27 cellular contexts compared by ENCODE assay signal in genomic region chr6:17341117-17341805, GRCh38. TPM values are rescaled to one million over a fixed set of nuclear protein-coding genes. Genes with fewer than 3 reads are reported as not detected.
"Had no signal": no experiment of that assay in that cellular context is flagged by ENCODE, and none has a peak within 500 bp of the region (broad histone marks: within the 10 kb centered on the region; RNA-seq: fewer than 3 reads in every experiment).

No MANE protein-coding gene starts in this region.

- FAIRE-seq: islet of Langerhans had no signal

- ATAC-seq: mucosa of descending colon; naive thymus-derived CD4-positive, alpha-beta T cell; natural killer cell treated with Interleukin-12 subunit alpha and Interleukin-12 subunit beta and Interleukin-15 and Interleukin-18, amount 100 ng/mL, for 72 hours; sciatic nerve; stimulated activated naive B cell treated with anti-CD40 and anti-IgM and Interleukin-4, amounts not matched to agents 10 μg/mL and 1 μg/mL and 100 μg/mL, for 72 hours; stimulated activated naive CD8-positive, alpha-beta T cell treated with anti-CD3 and anti-CD28 coated beads, Interleukin-15, Interleukin-2, amounts not matched to agents 100 U/mL and 50 U/mL, for 24 hours had no signal

- H3K27me3 ChIP-seq: ovary, right atrium auricular region, stomach, testis, thyroid gland, transverse colon, upper lobe of left lung, uterus had no signal

- H3K4me1 ChIP-seq: left ventricle myocardium inferior, right atrium auricular region, stomach, testis, thyroid gland, upper lobe of left lung, uterus had no signal

- H3K36me3 Mint-ChIP-seq: immature natural killer cell; memory B cell; stimulated activated naive B cell treated with anti-CD40 and anti-IgM and Interleukin-4, amounts not matched to agents 10 μg/mL and 1 μg/mL and 100 μg/mL, for 72 hours had no signal

- H3K27ac ChIP-seq: left ventricle myocardium inferior, ovary, right atrium auricular region, skin epidermis, stomach, testis, thyroid gland, transverse colon, upper lobe of left lung, uterus had no signal

- DNase-seq: hypothalamus; immature natural killer cell; left ventricle myocardium inferior; midbrain; mucosa of descending colon; naive thymus-derived CD4-positive, alpha-beta T cell; ovary; stimulated activated CD4-positive, alpha-beta T cell treated with anti-CD3 and anti-CD28 coated beads, Interleukin-12 subunit alpha, Interleukin-12 subunit beta, amount 100 ng/mL, for 4 hours; stimulated activated CD4-positive, alpha-beta T cell treated with anti-CD3 and anti-CD28 coated beads, Interleukin-15, amount 100 ng/mL, for 24 hours; stimulated activated CD4-positive, alpha-beta T cell treated with anti-CD3 and anti-CD28 coated beads, Interleukin-2, amount 100 ng/mL, for 24 hours; stimulated activated CD4-positive, alpha-beta T cell treated with anti-CD3 and anti-CD28 coated beads, Interleukin-4, amount 100 ng/mL, for 1 hour; stimulated activated naive B cell treated with anti-CD40 and anti-IgM and Interleukin-4, amounts not matched to agents 10 μg/mL and 1 μg/mL and 100 μg/mL, for 72 hours; stimulated activated naive CD8-positive, alpha-beta T cell treated with anti-CD3 and anti-CD28 coated beads, Interleukin-15, Interleukin-2, amounts not matched to agents 100 U/mL and 50 U/mL, for 24 hours; stomach; testis; thyroid gland; transverse colon; upper lobe of left lung; uterus had no signal

- H3K9me3 ChIP-seq: left ventricle myocardium inferior, mucosa of descending colon, ovary, right atrium auricular region, stomach, testis, thyroid gland, transverse colon, upper lobe of left lung, uterus had no signal

- H3K4me3 Mint-ChIP-seq: immature natural killer cell; memory B cell; naive thymus-derived CD4-positive, alpha-beta T cell; natural killer cell treated with Interleukin-12 subunit alpha and Interleukin-12 subunit beta and Interleukin-15 and Interleukin-18, amount 100 ng/mL, for 72 hours; stimulated activated naive B cell treated with anti-CD40 and anti-IgM and Interleukin-4, amounts not matched to agents 10 μg/mL and 1 μg/mL and 100 μg/mL, for 72 hours had no signal

- H3K27me3 Mint-ChIP-seq: progenitor cell of endocrine pancreas; stimulated activated naive B cell treated with anti-CD40 and anti-IgM and Interleukin-4, amounts not matched to agents 10 μg/mL and 1 μg/mL and 100 μg/mL, for 72 hours had no signal

- H3K36me3 ChIP-seq: left ventricle myocardium inferior, ovary, right atrium auricular region, stomach, thyroid gland, transverse colon, upper lobe of left lung, uterus had no signal

- H3K4me1 Mint-ChIP-seq: immature natural killer cell; memory B cell; naive thymus-derived CD4-positive, alpha-beta T cell; stimulated activated naive B cell treated with anti-CD40 and anti-IgM and Interleukin-4, amounts not matched to agents 10 μg/mL and 1 μg/mL and 100 μg/mL, for 72 hours had no signal

- H3K4me3 ChIP-seq: left ventricle myocardium inferior, lung, mucosa of descending colon, ovary, right atrium auricular region, skin epidermis, stomach, testis, thyroid gland, transverse colon, upper lobe of left lung, uterus had no signal

- H3K27ac Mint-ChIP-seq: immature natural killer cell; memory B cell; naive thymus-derived CD4-positive, alpha-beta T cell; natural killer cell treated with Interleukin-12 subunit alpha and Interleukin-12 subunit beta and Interleukin-15 and Interleukin-18, amount 100 ng/mL, for 72 hours; progenitor cell of endocrine pancreas; stimulated activated naive B cell treated with anti-CD40 and anti-IgM and Interleukin-4, amounts not matched to agents 10 μg/mL and 1 μg/mL and 100 μg/mL, for 72 hours had no signal

RNA-seq across cellular contexts. Expression of gene CAP2, which starts 52.1 kb away (rescaled TPM):
- total RNA-seq: naive thymus-derived CD4-positive, alpha-beta T cell; natural killer cell treated with Interleukin-12 subunit alpha and Interleukin-12 subunit beta and Interleukin-15 and Interleukin-18, amount 100 ng/mL, for 72 hours had no signal
- polyA plus RNA-seq: immature natural killer cell; naive thymus-derived CD4-positive, alpha-beta T cell had no signal
